ENCODE assay signal across 1 cellular context in genomic region chr7:6729492-6730342, GRCh38.
TF ChIP-seq lines count a peak whose summit lies in the region.

No MANE protein-coding gene starts in this region.

TF ChIP-seq in K562, 482 proteins besides CTCF, POLR2A, EP300 and RAD21 (continued from another document and continues in another):
- TF ChIP-seq MGA (IDR thresholded peaks at IDR 0.05) (peak; percentile 91), NCOR1 (IDR thresholded peaks at IDR 0.05) (peak; percentile 78), MTF1 (CRISPR knock-in tag; IDR thresholded peaks at IDR 0.05; ENCODE audit: borderline replicate concordance) (no peak), ZNF143 (CRISPR knock-in tag; IDR thresholded peaks at IDR 0.05) (peak; percentile 63; the same call in 1 of the 2 replicates), ZFPM2 (CRISPR knock-in tag; IDR thresholded peaks at IDR 0.05) (no peak), BRCA1 (IDR thresholded peaks at IDR 0.05) (no peak), BRCA1 (CRISPR knock-in tag; IDR thresholded peaks at IDR 0.05) (no peak), KAT2B (IDR thresholded peaks at IDR 0.05; ENCODE audit: low read depth, low read length) (no peak), HDAC8 (tag; IDR thresholded peaks at IDR 0.05) (no peak), ZNF280B (CRISPR knock-in tag; IDR thresholded peaks at IDR 0.05) (no peak), EZH2 (IDR thresholded peaks at IDR 0.05; ENCODE audit: borderline replicate concordance, low read depth, low read length) (no peak), CBFA2T2 (conservative IDR thresholded peaks at IDR 0.05) (no peak), POLR3G (IDR thresholded peaks at IDR 0.05; ENCODE audit: extremely low read depth, insufficient read length, insufficient replicate concordance) (no peak), TAF9B (IDR thresholded peaks at IDR 0.05; ENCODE audit: partially characterized antibody) (no peak), LARP7 (IDR thresholded peaks at IDR 0.05) (no peak), DMBX1 (CRISPR knock-in tag; IDR thresholded peaks at IDR 0.05; ENCODE audit: borderline replicate concordance) (peak; percentile 60; the same call in 1 of the 2 replicates), SIN3A (IDR thresholded peaks at IDR 0.05; ENCODE audit: borderline replicate concordance in 2 of 2, control insufficient read depth in 1 of 2, low read depth in 2 of 2, low read length in 2 of 2) (peak; percentile 11 to 58; a peak in 2 of 4 replicates), E2F1 (CRISPR knock-in tag; IDR thresholded peaks at IDR 0.05) (peak; percentile 60; the same call in 1 of the 2 replicates), ERF (CRISPR knock-in tag; IDR thresholded peaks at IDR 0.05) (peak; percentile 57; the same call in 1 of the 2 replicates), FIP1L1 (IDR thresholded peaks at IDR 0.05; ENCODE audit: low read depth, low read length, poor library complexity, severe bottlenecking) (peak; percentile 82), MXI1 (IDR thresholded peaks at IDR 0.05; ENCODE audit: low read depth, low read length) (no peak), MCM2 (IDR thresholded peaks at IDR 0.05; ENCODE audit: low read depth) (no peak), POLR2H (tag; IDR thresholded peaks at IDR 0.05; ENCODE audit: low read depth) (no peak), ZBTB40 (IDR thresholded peaks at IDR 0.05) (peak; percentile 82), ZBTB40 (CRISPR knock-in tag; IDR thresholded peaks at IDR 0.05) (no peak), ZC3H4 (CRISPR knock-in tag; IDR thresholded peaks at IDR 0.05; ENCODE audit: borderline replicate concordance) (no peak), ZNF583 (CRISPR knock-in tag; IDR thresholded peaks at IDR 0.05) (0 out of 2 replicates have a peak, but pooled peaks have one; percentile 31), DEAF1 (CRISPR knock-in tag; IDR thresholded peaks at IDR 0.05) (no peak), ZNF436 (CRISPR knock-in tag; IDR thresholded peaks at IDR 0.05) (no peak), LCOR (CRISPR knock-in tag; IDR thresholded peaks at IDR 0.05) (no peak), EP400 (IDR thresholded peaks at IDR 0.05) (peak; percentile 77)
